Comparison of ENCODE assay signal across 8 cellular contexts in genomic region chr2:43024515-43024962, GRCh38.
A peak's percentile ranks its signal among the peaks of the same experiment; 100 is the strongest.
DNase-seq lines count a peak whose midpoint lies in the region; ATAC-seq and TF ChIP-seq lines count a peak whose summit lies in the region.

No MANE protein-coding gene starts in this region.

- H3K9me3 ChIP-seq in NT2/D1 (ENCODE audit: insufficient read depth, low read length) (peaks cover 13% of the 10 kb centered on the region; the same call in 1 of the 2 replicates), heart right ventricle (peaks cover 0 to 17% (median 0%) of the 10 kb centered on the region in 11 donors)

- H3K27ac Mint-ChIP-seq in activated naive CD8-positive, alpha-beta T cell treated with anti-CD3 and anti-CD28 coated beads for 36 hours: no peak overlapping the region

- no peaks in the 10 kb centered on the region for H3K27me3 Mint-ChIP-seq in activated naive CD8-positive, alpha-beta T cell treated with anti-CD3 and anti-CD28 coated beads for 36 hours

- H3K27ac ChIP-seq in heart right ventricle: peak overlapping the region in 3 of 10 donors; percentile 9 to 31 (median 22)

- peak; percentile 23 for DNase-seq in activated gamma-delta T cell treated with Interleukin-2 at 50 U/mL for 16 hours
- DNase-seq in activated gamma-delta T cell (lab: John Stamatoyannopoulos, UW): no peak
- peak; percentile 56 for DNase-seq in NT2/D1 (ENCODE audit: low read depth, low spot score)
- DNase-seq in activated naive CD8-positive, alpha-beta T cell treated with anti-CD3 and anti-CD28 coated beads for 36 hours: peak; percentile 36
- peak; percentile 77 to 78 for DNase-seq in heart right ventricle
- DNase-seq in putamen (ENCODE audit: low spot score): peak; percentile 68
- no peak for DNase-seq in NCI-H1105 treated with DMSO at 0.1 percent for 48 hours (lab: John Stamatoyannopoulos, UW)
- DNase-seq in SHP77 treated with DMSO at 0.1 percent for 48 hours (lab: John Stamatoyannopoulos, UW): no peak

- H3K27me3 ChIP-seq in NT2/D1 (ENCODE audit: insufficient read depth, insufficient read length) (no peaks in the 10 kb centered on the region), heart right ventricle (no peaks in the 10 kb centered on the region)

- H3K4me1 ChIP-seq in NT2/D1 (ENCODE audit: insufficient read depth, insufficient read length): peaks cover 2% of the 10 kb centered on the region
- peaks cover 7 to 43% (median 27%) of the 10 kb centered on the region in 9 donors for H3K4me1 ChIP-seq in heart right ventricle

- no peak overlapping the region for H3K4me3 ChIP-seq in NT2/D1 (ENCODE audit: insufficient read length, low read depth)
- H3K4me3 ChIP-seq in heart right ventricle: no peak overlapping the region

- peak; percentile 58 to 88 (median 85) for TF ChIP-seq CTCF in heart right ventricle (IDR thresholded peaks at IDR 0.05)

- intact Hi-C loops in heart right ventricle (cut with DNase I): loop anchor here in 9 of 10 donors (2.0 to 10.0 kb wide), 10 partner anchors 42 to 463 kb away; partner anchors contain the start of gene ZFP36L2 (in 3 of the 9)

- no peak overlapping the region for H3K9ac ChIP-seq in NT2/D1 (ENCODE audit: insufficient read length, low read depth)

- peak; percentile 45 to 80 (median 74) for ATAC-seq in heart right ventricle

- H3K9me3 Mint-ChIP-seq in activated naive CD8-positive, alpha-beta T cell treated with anti-CD3 and anti-CD28 coated beads for 36 hours: peaks cover 11% of the 10 kb centered on the region

- 42 to 43% methylated on average over 8 of the region's 8 CpGs for WGBS in heart right ventricle, 2 donors

- H3K36me3 Mint-ChIP-seq in activated naive CD8-positive, alpha-beta T cell treated with anti-CD3 and anti-CD28 coated beads for 36 hours: peaks cover 3% of the 10 kb centered on the region

- H3K36me3 ChIP-seq in NT2/D1 (ENCODE audit: insufficient read depth, insufficient read length, low read length): no peaks in the 10 kb centered on the region
- no peaks in the 10 kb centered on the region for H3K36me3 ChIP-seq in heart right ventricle

- no peak overlapping the region for H3K4me3 Mint-ChIP-seq in activated naive CD8-positive, alpha-beta T cell treated with anti-CD3 and anti-CD28 coated beads for 36 hours

- H3K4me1 Mint-ChIP-seq in activated naive CD8-positive, alpha-beta T cell treated with anti-CD3 and anti-CD28 coated beads for 36 hours: peaks cover 14% of the 10 kb centered on the region

Comparison
In these comparisons a context has a peak if more than half of its experiments do, and no peak if none do; other contexts are left out.
1. DNase-seq: peak in activated gamma-delta T cell treated with Interleukin-2 at 50 U/mL for 16 hours (single experiment), NT2/D1 (single experiment), activated naive CD8-positive, alpha-beta T cell treated with anti-CD3 and anti-CD28 coated beads for 36 hours (single experiment), heart right ventricle (2 of 2) and putamen (single experiment); none in activated gamma-delta T cell (single experiment), NCI-H1105 treated with DMSO at 0.1 percent for 48 hours (single experiment) and SHP77 treated with DMSO at 0.1 percent for 48 hours (single experiment).